Comparison of ENCODE assay signal across 9 cellular contexts in genomic region chr6:149923327-149923986, GRCh38. TPM values are rescaled to one million over a fixed set of nuclear protein-coding genes. Genes with fewer than 3 reads are reported as not detected.
DNase-seq lines count a peak whose midpoint lies in the region; ATAC-seq, FAIRE-seq and TF ChIP-seq lines count a peak whose summit lies in the region.
"Had no signal": no experiment of that assay in that cellular context is flagged by ENCODE, and none has a peak within 500 bp of the region (broad histone marks: within the 10 kb centered on the region; RNA-seq: fewer than 3 reads in every experiment).

No MANE protein-coding gene starts in this region.

- CTCF ChIA-PET in K562 (lab: Yijun Ruan, JAX; ENCODE audit: low intra/inter-chr PET ratio): interaction anchor here (0.6 kb wide), 2 partner anchors 22 to 1578 kb away, joined by 3 to 5 read pairs; no protein-coding TSS in a partner anchor

- no peak for TF ChIP-seq EP300 in K562 (IDR thresholded peaks at IDR 0.05; ENCODE audit: low read length)

- H3K27ac ChIP-seq in K562 (ENCODE audit: extremely low read depth, low read depth, low read length) (no peak overlapping the region), thoracic aorta (no peak overlapping the region)

- intact Hi-C loops in K562 (cut with micrococcal nuclease): no loop called here
- intact Hi-C loops in lower leg skin (cut with DNase I; ENCODE audit: low total_unique reads): no loop called here

- peaks cover 1% of the 10 kb centered on the region; the same call in 1 of the 2 replicates for H4K20me1 ChIP-seq in K562 (replicated peaks; ENCODE audit: control insufficient read depth, insufficient read depth, low read length)

- WGBS in K562 (ENCODE audit: insufficient coverage, low coverage, missing lambda C conversion rate): 48% methylated on average over 32 of the region's 33 CpGs
- 27 to 30% methylated on average over 33 of the region's 33 CpGs for WGBS in lower leg skin, 2 donors

- H3K4me2 ChIP-seq in K562 (ENCODE audit: insufficient read depth, low read length): peak overlapping the region; percentile 56; the same call in 1 of the 2 replicates

- BruUV-seq in K562 (replicated peaks; lab: Mats Ljungman, UMichigan): no TSS peak

- no peak for FAIRE-seq in K562 (lab: Jason Lieb, UNC)

- no peak overlapping the region for H3K9ac ChIP-seq in K562 (ENCODE audit: insufficient read depth in 1 of 2, low read depth in 2 of 2, low read length in 2 of 2)

- H2AFZ ChIP-seq in K562 (ENCODE audit: low read depth, low read length): no peak overlapping the region

- peaks cover 0 to 26% of the 10 kb centered on the region in 2 experiments; a peak in 3 of 5 replicates for H3K4me1 ChIP-seq in K562 (replicated peaks in 1 of 2; ENCODE audit: control insufficient read depth in 2 of 2, insufficient read depth in 2 of 2, low read length in 2 of 2)
- H3K4me1 ChIP-seq in thoracic aorta (ENCODE audit: control insufficient read depth in 1 of 2, low read depth in 2 of 2): peaks cover 4 to 14% of the 10 kb centered on the region in 2 donors

- H3K4me3 ChIP-seq in K562: no peak overlapping the region
- peak overlapping the region; percentile 16 for H3K4me3 ChIP-seq in lower leg skin (ENCODE audit: low read depth, poor library complexity, severe bottlenecking)
- H3K4me3 ChIP-seq in thoracic aorta: peak overlapping the region; percentile 69

- POLR2A ChIA-PET in K562 (lab: Yijun Ruan, JAX): no interaction called here

- no peaks in the 10 kb centered on the region for H3K36me3 ChIP-seq in K562 (ENCODE audit: control insufficient read depth, insufficient read depth, low read length)
- H3K36me3 ChIP-seq in thoracic aorta: no peaks in the 10 kb centered on the region

- no peaks in the 10 kb centered on the region for H3K9me1 ChIP-seq in K562 (ENCODE audit: control insufficient read depth, insufficient read depth, low read length)

- TF ChIP-seq RAD21 in K562 (CRISPR knock-in tag; conservative IDR thresholded peaks at IDR 0.05 in 1 of 2, IDR thresholded peaks at IDR 0.05 in 1 of 2): no peak

- no peak for TF ChIP-seq POLR2A in K562 (conservative IDR thresholded peaks at IDR 0.05)
- no peak for TF ChIP-seq POLR2A in lower leg skin (IDR thresholded peaks at IDR 0.05)

- ATAC-seq in K562: no peak
- ATAC-seq in thoracic aorta (ENCODE audit: insufficient number of reproducible peaks, low FRiP score, low read depth): no peak

- peaks cover 13 to 56% of the 10 kb centered on the region in 2 experiments; a peak in 4 of 5 replicates for H3K27me3 ChIP-seq in K562 (ENCODE audit: control insufficient read depth in 2 of 2, insufficient read depth in 2 of 2, low read length in 2 of 2)
- no peaks in the 10 kb centered on the region for H3K27me3 ChIP-seq in thoracic aorta (replicated peaks; ENCODE audit: insufficient read depth)

- H3K9me3 ChIP-seq in K562 (replicated peaks; ENCODE audit: control insufficient read depth, insufficient read depth, low read depth, low read length) (no peaks in the 10 kb centered on the region), thoracic aorta (no peaks in the 10 kb centered on the region)

- peak; percentile 3 for DNase-seq in activated CD4-positive, alpha-beta T cell treated with anti-CD3 and anti-CD28 coated beads for 1 hour
- DNase-seq in activated CD4-positive, alpha-beta T cell treated with anti-CD3 and anti-CD28 coated beads, Interleukin-2, amount 50 U/mL, for 48 hours: no peak
- DNase-seq in K562 (ENCODE audit: extremely low read depth in 1 of 4, low spot score in 3 of 4) (no peak), lower leg skin (ENCODE audit: low spot score in 2 of 2) (peak in 1 of 2 donors; percentile 72), thoracic aorta (ENCODE audit: low spot score) (no peak), NOMO-1 (lab: John Stamatoyannopoulos, UW; ENCODE audit: unreplicated experiment in 2 of 2) (no peak), DMS 273 treated with DMSO at 0.1 percent for 48 hours (lab: John Stamatoyannopoulos, UW) (no peak)
- no peak for DNase-seq in stimulated activated CD4-positive, alpha-beta T cell treated with anti-CD3 and anti-CD28 coated beads, Interleukin-15, amount 100 ng/mL, for 24 hours

- TF ChIP-seq CTCF in K562 (IDR thresholded peaks at IDR 0.05 in 2 of 3, conservative IDR thresholded peaks at IDR 0.05 in 1 of 3; ENCODE audit: insufficient read depth in 2 of 3, low read depth in 1 of 3, low read length in 3 of 3) (no peak), lower leg skin (IDR thresholded peaks at IDR 0.05) (no peak), thoracic aorta (IDR thresholded peaks at IDR 0.05) (no peak)

- H3K79me2 ChIP-seq in K562 (ENCODE audit: control insufficient read depth, insufficient read depth, low read length): no peaks in the 10 kb centered on the region

- in situ Hi-C loops in K562 (cut with MboI): loop anchor here (5.0 to 25.0 kb wide), 3 partner anchors 81 to 886 kb away; no protein-coding TSS in a partner anchor

RNA-seq across cellular contexts. Expression of gene RAET1G, which starts 0.5 kb away (rescaled TPM):
- not detected in 2 replicates for total RNA-seq in K562 (2011; cell fraction: chromatin; rRNA removed; ENCODE audit: low replicate concordance)
- total RNA-seq in K562 (2011; cell fraction: nucleolus; rRNA removed): not detected in 2 replicates
- total RNA-seq in K562 (2011; cell fraction: nucleoplasm; rRNA removed): 0.61 TPM in 1 of 2 replicates, not detected in the other
- total RNA-seq in K562 (2014; rRNA removed): not detected in 2 replicates
- total RNA-seq in K562 (2014; rRNA removed; fragmentation: Illumina TruSeq; extraction: Trizol): not detected in 2 replicates
- total RNA-seq in K562 (2015; rRNA removed; fragmentation: Illumina TruSeq; extraction: Trizol): not detected in 2 replicates
- not detected in 2 replicates for total RNA-seq in K562 (2021)
- polyA plus RNA-seq in K562 (2011; rRNA removed): 0.11 TPM in 1 of 2 replicates, not detected in the other
- 0.13 TPM in 1 of 2 replicates, not detected in the other for polyA plus RNA-seq in K562 (2011; cell fraction: cytosol; rRNA removed)
- 0.16 TPM in 1 of 2 replicates, not detected in the other for polyA plus RNA-seq in K562 (2011; cell fraction: nucleus; rRNA removed)
- 0.07 TPM in 1 of 2 replicates, not detected in the other for polyA plus RNA-seq in K562 (2012)
- polyA plus RNA-seq in K562 (2014; fragmentation: Illumina TruSeq; extraction: Trizol): not detected in 2 replicates
- polyA plus RNA-seq in K562 (2014; fragmentation: Nextera tagmentation; extraction: Ambion mirVana): not detected
- polyA plus RNA-seq in K562 (2014; rRNA removed): not detected in 2 replicates
- not detected in 2 replicates for polyA minus RNA-seq in K562 (2011; rRNA and poly(A)+ RNA removed)
- polyA minus RNA-seq in K562 (2011; cell fraction: cytosol; rRNA and poly(A)+ RNA removed): not detected in 2 replicates
- polyA minus RNA-seq in K562 (2011; cell fraction: nucleus; rRNA and poly(A)+ RNA removed): not detected in 2 replicates
- total RNA-seq in lower leg skin: 1 to 10 TPM in 2 of 4 donors, under 1 TPM in 1, not detected in 1; 0.34 to 5.5 (median 4.5) TPM
- not detected for total RNA-seq in thoracic aorta

RNA-seq across cellular contexts. Expression of gene ULBP2, which starts 18.4 kb away (rescaled TPM):
- 6.3 and 10.4 TPM in 2 replicates for total RNA-seq in K562 (2011; cell fraction: chromatin; rRNA removed; ENCODE audit: low replicate concordance)
- 8.3 and 12.7 TPM in 2 replicates for total RNA-seq in K562 (2011; cell fraction: nucleolus; rRNA removed)
- 13.1 and 13.4 TPM in 2 replicates for total RNA-seq in K562 (2011; cell fraction: nucleoplasm; rRNA removed)
- total RNA-seq in K562 (2014; rRNA removed): 0.50 and 0.57 TPM in 2 replicates
- 0.96 and 1.2 TPM in 2 replicates for total RNA-seq in K562 (2014; rRNA removed; fragmentation: Illumina TruSeq; extraction: Trizol)
- total RNA-seq in K562 (2015; rRNA removed; fragmentation: Illumina TruSeq; extraction: Trizol): 0.60 and 0.83 TPM in 2 replicates
- 0.78 and 1.2 TPM in 2 replicates for total RNA-seq in K562 (2021)
- polyA plus RNA-seq in K562 (2011; rRNA removed): 2.7 and 5.3 TPM in 2 replicates
- polyA plus RNA-seq in K562 (2011; cell fraction: cytosol; rRNA removed): 2.6 and 5.2 TPM in 2 replicates
- 1.4 and 3.5 TPM in 2 replicates for polyA plus RNA-seq in K562 (2011; cell fraction: nucleus; rRNA removed)
- 1.2 and 4.7 TPM in 2 replicates for polyA plus RNA-seq in K562 (2012)
- polyA plus RNA-seq in K562 (2014; fragmentation: Illumina TruSeq; extraction: Trizol): 1.8 and 2.4 TPM in 2 replicates
- 1 to 10 TPM; 3.2 to 4.1 TPM for polyA plus RNA-seq in K562 (2014; fragmentation: Nextera tagmentation; extraction: Ambion mirVana)
- 1.1 TPM in 2 replicates for polyA plus RNA-seq in K562 (2014; rRNA removed)
- polyA minus RNA-seq in K562 (2011; rRNA and poly(A)+ RNA removed): 1.4 and 2.9 TPM in 2 replicates
- polyA minus RNA-seq in K562 (2011; cell fraction: cytosol; rRNA and poly(A)+ RNA removed): 0.86 TPM in 1 of 2 replicates, not detected in the other
- 0.22 and 0.27 TPM in 2 replicates for polyA minus RNA-seq in K562 (2011; cell fraction: nucleus; rRNA and poly(A)+ RNA removed)
- total RNA-seq in lower leg skin: under 1 TPM in 2 of 4 donors, not detected in 2; 0.25 to 0.68 TPM
- total RNA-seq in thoracic aorta: under 1 TPM in 1 of 2 donors, not detected in 1; 0.41 TPM

RNA-seq across cellular contexts. Expression of gene RAET1E, which starts 25.5 kb away (rescaled TPM):
- not detected in 2 replicates for total RNA-seq in K562 (2011; cell fraction: chromatin; rRNA removed; ENCODE audit: low replicate concordance)
- not detected in 2 replicates for total RNA-seq in K562 (2011; cell fraction: nucleolus; rRNA removed)
- not detected in 2 replicates for total RNA-seq in K562 (2011; cell fraction: nucleoplasm; rRNA removed)
- total RNA-seq in K562 (2014; rRNA removed) (not detected in 2 replicates), K562 (2014; rRNA removed; fragmentation: Illumina TruSeq; extraction: Trizol) (not detected in 2 replicates), K562 (2015; rRNA removed; fragmentation: Illumina TruSeq; extraction: Trizol) (not detected in 2 replicates), K562 (2021) (not detected in 2 replicates), lower leg skin (10 to 100 TPM; 20.8 to 48.5 (median 36.2) TPM), thoracic aorta (not detected)
- polyA plus RNA-seq in K562 (2011; rRNA removed) (not detected in 2 replicates), K562 (2014; fragmentation: Illumina TruSeq; extraction: Trizol) (not detected in 2 replicates), K562 (2014; fragmentation: Nextera tagmentation; extraction: Ambion mirVana) (not detected), K562 (2014; rRNA removed) (not detected in 2 replicates)
- polyA plus RNA-seq in K562 (2011; cell fraction: cytosol; rRNA removed): 0.01 and 0.18 TPM in 2 replicates
- 0.24 TPM in 1 of 2 replicates, not detected in the other for polyA plus RNA-seq in K562 (2011; cell fraction: nucleus; rRNA removed)
- not detected in 2 replicates for polyA plus RNA-seq in K562 (2012)
- polyA minus RNA-seq in K562 (2011; rRNA and poly(A)+ RNA removed): not detected in 2 replicates
- not detected in 2 replicates for polyA minus RNA-seq in K562 (2011; cell fraction: cytosol; rRNA and poly(A)+ RNA removed)
- polyA minus RNA-seq in K562 (2011; cell fraction: nucleus; rRNA and poly(A)+ RNA removed): 0.11 and 0.13 TPM in 2 replicates
- total RNA-seq: glomerular endothelial cell had no signal

RNA-seq across cellular contexts. Expression of gene ULBP1, which starts 40.3 kb away (rescaled TPM):
- 2.2 and 5.9 TPM in 2 replicates for total RNA-seq in K562 (2011; cell fraction: chromatin; rRNA removed; ENCODE audit: low replicate concordance)
- total RNA-seq in K562 (2011; cell fraction: nucleolus; rRNA removed): 1.8 and 2.1 TPM in 2 replicates
- total RNA-seq in K562 (2011; cell fraction: nucleoplasm; rRNA removed): 2.8 and 3.3 TPM in 2 replicates
- total RNA-seq in K562 (2014; rRNA removed) (1.5 and 1.8 TPM in 2 replicates), K562 (2014; rRNA removed; fragmentation: Illumina TruSeq; extraction: Trizol) (2.5 and 3.4 TPM in 2 replicates), K562 (2015; rRNA removed; fragmentation: Illumina TruSeq; extraction: Trizol) (0.26 and 0.33 TPM in 2 replicates), K562 (2021) (2.7 and 3.5 TPM in 2 replicates), lower leg skin (under 1 TPM in 2 of 4 donors, not detected in 2; 0.32 to 0.38 TPM), thoracic aorta (under 1 TPM in 1 of 2 donors, not detected in 1; 0.14 TPM)
- polyA plus RNA-seq in K562 (2011; rRNA removed) (1.1 and 1.3 TPM in 2 replicates), K562 (2014; fragmentation: Illumina TruSeq; extraction: Trizol) (4.9 and 6.0 TPM in 2 replicates), K562 (2014; fragmentation: Nextera tagmentation; extraction: Ambion mirVana) (1 to 10 TPM; 1.2 to 2.5 TPM), K562 (2014; rRNA removed) (2.7 and 3.3 TPM in 2 replicates)
- polyA plus RNA-seq in K562 (2011; cell fraction: cytosol; rRNA removed): 0.40 and 0.91 TPM in 2 replicates
- 1.0 and 1.5 TPM in 2 replicates for polyA plus RNA-seq in K562 (2011; cell fraction: nucleus; rRNA removed)
- 1.3 and 14.7 TPM in 2 replicates for polyA plus RNA-seq in K562 (2012)
- polyA minus RNA-seq in K562 (2011; rRNA and poly(A)+ RNA removed): 0.67 and 0.99 TPM in 2 replicates
- polyA minus RNA-seq in K562 (2011; cell fraction: cytosol; rRNA and poly(A)+ RNA removed): 0.38 TPM in 1 of 2 replicates, not detected in the other
- polyA minus RNA-seq in K562 (2011; cell fraction: nucleus; rRNA and poly(A)+ RNA removed): 0.81 and 1.4 TPM in 2 replicates

RNA-seq across cellular contexts. Expression of gene LRP11, which starts 59.3 kb away (rescaled TPM):
- total RNA-seq in K562 (2011; cell fraction: chromatin; rRNA removed; ENCODE audit: low replicate concordance): 3.8 and 4.9 TPM in 2 replicates
- 3.8 TPM in 2 replicates for total RNA-seq in K562 (2011; cell fraction: nucleolus; rRNA removed)
- total RNA-seq in K562 (2011; cell fraction: nucleoplasm; rRNA removed): 3.6 and 5.7 TPM in 2 replicates
- total RNA-seq in K562 (2014; rRNA removed) (2.2 and 4.6 TPM in 2 replicates), K562 (2014; rRNA removed; fragmentation: Illumina TruSeq; extraction: Trizol) (2.7 and 3.5 TPM in 2 replicates), K562 (2015; rRNA removed; fragmentation: Illumina TruSeq; extraction: Trizol) (2.4 and 2.6 TPM in 2 replicates), K562 (2021) (2.9 and 3.6 TPM in 2 replicates), lower leg skin (10 to 100 TPM; 56.0 to 98.3 (median 78.4) TPM), thoracic aorta (10 to 100 TPM; 22.4 to 31.8 TPM)
- polyA plus RNA-seq in K562 (2011; rRNA removed) (2.6 and 8.2 TPM in 2 replicates), K562 (2014; fragmentation: Illumina TruSeq; extraction: Trizol) (1.8 and 3.4 TPM in 2 replicates), K562 (2014; fragmentation: Nextera tagmentation; extraction: Ambion mirVana) (under 1 TPM; 0.51 to 0.94 TPM), K562 (2014; rRNA removed) (2.0 and 2.1 TPM in 2 replicates)
- 3.2 and 7.3 TPM in 2 replicates for polyA plus RNA-seq in K562 (2011; cell fraction: cytosol; rRNA removed)
- 1.8 and 5.8 TPM in 2 replicates for polyA plus RNA-seq in K562 (2011; cell fraction: nucleus; rRNA removed)
- 2.6 and 2.7 TPM in 2 replicates for polyA plus RNA-seq in K562 (2012)
- 3.6 and 13.1 TPM in 2 replicates for polyA minus RNA-seq in K562 (2011; rRNA and poly(A)+ RNA removed)
- 3.4 and 9.2 TPM in 2 replicates for polyA minus RNA-seq in K562 (2011; cell fraction: cytosol; rRNA and poly(A)+ RNA removed)
- 2.2 and 5.2 TPM in 2 replicates for polyA minus RNA-seq in K562 (2011; cell fraction: nucleus; rRNA and poly(A)+ RNA removed)

Comparison
In these comparisons a context has a peak if more than half of its experiments do, and no peak if none do; other contexts are left out.
1. RNA of gene RAET1E, which starts 25.5 kb away (total RNA-seq): 20.8 to 48.5 TPM in lower leg skin; not detected in thoracic aorta and not detected in K562; every median in the first group is over 10 times any median in the second.